1 cellular context compared by ENCODE assay signal in genomic region chr22:31350410-31350863, GRCh38.
TF ChIP-seq lines count a peak whose summit lies in the region.

No MANE protein-coding gene starts in this region.

TF ChIP-seq in HepG2, 621 proteins besides CTCF, POLR2A, EP300 and RAD21 (continued from another document and continues in another):
- peak; percentile 69; the same call in 1 of the 2 replicates for TF ChIP-seq TFAP4 (IDR thresholded peaks at IDR 0.05; ENCODE audit: borderline replicate concordance, low read depth)
- TF ChIP-seq RFX1 (IDR thresholded peaks at IDR 0.05): peak; percentile 90
- no peak for TF ChIP-seq JUNB (CRISPR knock-in tag; IDR thresholded peaks at IDR 0.05; ENCODE audit: borderline replicate concordance)
- no peak for TF ChIP-seq SMARCE1 (IDR thresholded peaks at IDR 0.05; ENCODE audit: borderline replicate concordance)
- no peak for TF ChIP-seq ARNTL (CRISPR knock-in tag; IDR thresholded peaks at IDR 0.05)
- TF ChIP-seq ZBTB44 (CRISPR knock-in tag; IDR thresholded peaks at IDR 0.05): no peak
- no peak for TF ChIP-seq ZNF562 (CRISPR knock-in tag; IDR thresholded peaks at IDR 0.05; ENCODE audit: borderline replicate concordance)
- 0 out of 2 replicates have a peak, but pooled peaks have one; percentile 16 for TF ChIP-seq KDM2A (CRISPR knock-in tag; IDR thresholded peaks at IDR 0.05; ENCODE audit: borderline replicate concordance, low read depth)
- no peak for TF ChIP-seq ZNF335 (CRISPR knock-in tag; IDR thresholded peaks at IDR 0.05)
- no peak for TF ChIP-seq NFIC (IDR thresholded peaks at IDR 0.05; ENCODE audit: low read length)
- no peak for TF ChIP-seq ZNF609 (CRISPR knock-in tag; IDR thresholded peaks at IDR 0.05; ENCODE audit: borderline replicate concordance)
- TF ChIP-seq CCDC6 (CRISPR knock-in tag; IDR thresholded peaks at IDR 0.05): no peak
- peak; percentile 45; the same call in 1 of the 2 replicates for TF ChIP-seq THRA (CRISPR knock-in tag; IDR thresholded peaks at IDR 0.05; ENCODE audit: borderline replicate concordance)
- no peak for TF ChIP-seq ETV5 (CRISPR knock-in tag; IDR thresholded peaks at IDR 0.05; ENCODE audit: borderline replicate concordance)
- TF ChIP-seq ZSCAN22 (CRISPR knock-in tag; IDR thresholded peaks at IDR 0.05): no peak
- TF ChIP-seq THAP9 (CRISPR knock-in tag; IDR thresholded peaks at IDR 0.05; ENCODE audit: borderline replicate concordance): no peak
- no peak for TF ChIP-seq ZNF746 (CRISPR knock-in tag; IDR thresholded peaks at IDR 0.05)
- no peak for TF ChIP-seq BRCA1 (CRISPR knock-in tag; IDR thresholded peaks at IDR 0.05)
- TF ChIP-seq ZSCAN25 (CRISPR knock-in tag; IDR thresholded peaks at IDR 0.05): no peak
- no peak for TF ChIP-seq AHR (CRISPR knock-in tag; IDR thresholded peaks at IDR 0.05)
- TF ChIP-seq JDP2 (CRISPR knock-in tag; IDR thresholded peaks at IDR 0.05; ENCODE audit: borderline replicate concordance): no peak
- no peak for TF ChIP-seq ZNF674 (CRISPR knock-in tag; IDR thresholded peaks at IDR 0.05; ENCODE audit: low read depth)
- TF ChIP-seq ZNF800 (CRISPR knock-in tag; IDR thresholded peaks at IDR 0.05): no peak
- peak; percentile 69 for TF ChIP-seq HDAC1 (CRISPR knock-in tag; IDR thresholded peaks at IDR 0.05)
- TF ChIP-seq RBAK (CRISPR knock-in tag; IDR thresholded peaks at IDR 0.05): no peak
- no peak for TF ChIP-seq NR2F1 (CRISPR knock-in tag; IDR thresholded peaks at IDR 0.05)
- TF ChIP-seq TBX3 (IDR thresholded peaks at IDR 0.05; ENCODE audit: borderline replicate concordance): no peak
- no peak for TF ChIP-seq KDM3A (CRISPR knock-in tag; IDR thresholded peaks at IDR 0.05; ENCODE audit: low read depth)
- TF ChIP-seq ZNF543 (CRISPR knock-in tag; IDR thresholded peaks at IDR 0.05): no peak
- TF ChIP-seq GMEB1 (CRISPR knock-in tag; IDR thresholded peaks at IDR 0.05; ENCODE audit: borderline replicate concordance): no peak
- no peak for TF ChIP-seq KAT8 (CRISPR knock-in tag; IDR thresholded peaks at IDR 0.05)
- no peak for TF ChIP-seq MAFF (IDR thresholded peaks at IDR 0.05; ENCODE audit: low read depth, low read length)
- peak; percentile 69; the same call in 1 of the 3 replicates for TF ChIP-seq MXI1 (IDR thresholded peaks at IDR 0.05; ENCODE audit: borderline replicate concordance, low read depth, low read length)
- no peak for TF ChIP-seq CENPBD1 (CRISPR knock-in tag; IDR thresholded peaks at IDR 0.05; ENCODE audit: borderline replicate concordance, low read depth)
- TF ChIP-seq TEAD2 (CRISPR knock-in tag; IDR thresholded peaks at IDR 0.05): no peak
- no peak for TF ChIP-seq ZNF136 (CRISPR knock-in tag; IDR thresholded peaks at IDR 0.05; ENCODE audit: low read depth)
- TF ChIP-seq TFE3 (CRISPR knock-in tag; IDR thresholded peaks at IDR 0.05): no peak
- TF ChIP-seq ZBTB7A (CRISPR knock-in tag; IDR thresholded peaks at IDR 0.05): no peak
- TF ChIP-seq ZFP90 (CRISPR knock-in tag; IDR thresholded peaks at IDR 0.05; ENCODE audit: borderline replicate concordance): no peak
- TF ChIP-seq SOX5 (CRISPR knock-in tag; IDR thresholded peaks at IDR 0.05; ENCODE audit: borderline replicate concordance): peak; percentile 68; the same call in 1 of the 2 replicates
- TF ChIP-seq NR0B2 (CRISPR knock-in tag; IDR thresholded peaks at IDR 0.05): no peak
- TF ChIP-seq FOSL1 (CRISPR knock-in tag; IDR thresholded peaks at IDR 0.05; ENCODE audit: borderline replicate concordance): no peak
